ENCODE assay signal across 24 cellular contexts in the genomic region with DNA sequence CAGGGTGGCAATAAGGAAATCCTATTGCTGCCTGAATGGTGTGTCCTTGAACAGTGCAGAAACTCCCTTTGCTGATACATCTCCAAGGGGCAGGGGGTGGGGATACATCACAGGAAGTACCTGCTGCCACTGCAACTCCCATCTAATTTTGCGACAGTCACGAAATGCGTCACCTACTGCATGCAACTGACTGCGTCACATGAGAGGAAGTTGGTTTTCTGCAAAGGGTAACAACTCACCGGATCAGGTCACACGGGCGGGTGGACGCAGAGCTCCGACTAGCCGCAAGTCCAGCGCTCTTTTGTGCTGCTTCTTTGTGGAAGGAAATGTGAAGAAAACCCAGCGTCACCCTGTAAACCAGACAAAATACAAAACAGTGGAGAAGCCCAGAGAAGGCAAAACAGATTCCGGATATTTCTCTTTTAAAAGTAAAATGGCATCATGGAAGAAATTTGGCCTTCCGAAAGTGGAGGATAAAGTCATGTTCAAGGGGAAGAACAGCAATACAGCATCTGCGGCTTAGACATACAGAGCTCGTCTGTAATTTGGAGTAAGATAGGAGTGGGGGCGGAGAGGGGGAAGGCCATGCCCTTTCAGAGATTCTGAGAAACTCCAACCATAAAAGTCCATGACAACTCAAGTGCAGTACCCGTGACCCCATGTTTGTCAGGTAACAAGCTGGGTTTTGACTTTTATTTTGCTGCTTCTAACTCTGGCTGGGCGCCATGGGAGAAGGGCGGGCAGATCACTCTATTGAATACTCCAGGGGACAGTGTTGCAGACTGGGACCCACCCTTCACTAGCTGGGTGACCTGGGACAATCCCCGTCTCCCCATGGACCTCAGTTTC. TPM values are rescaled to one million over a fixed set of nuclear protein-coding genes. Genes with fewer than 3 reads are reported as not detected.
DNase-seq lines count a peak whose midpoint lies in the region; ATAC-seq and TF ChIP-seq lines count a peak whose summit lies in the region.
"Had no signal": no experiment of that assay in that cellular context is flagged by ENCODE, and none has a peak within 500 bp of the region (broad histone marks: within the 10 kb centered on the region; RNA-seq: fewer than 3 reads in every experiment).

No MANE protein-coding gene starts in this region.

- H3K9me3 Mint-ChIP-seq in WTC11, result no peaks in the 10 kb centered on the region; the same call in 1 of the 2 replicates
- H3K9me3 Mint-ChIP-seq in glutamatergic neuron (ENCODE audit: unreplicated experiment), result no peaks in the 10 kb centered on the region
- H3K9me3 Mint-ChIP-seq: CD4-positive, alpha-beta T cell; IgD-negative memory B cell had no signal

- ATAC-seq in WTC11 (no peak), mucosa of descending colon (peak; percentile 98), HG03520 (IDR thresholded peaks at IDR 0.05; ENCODE audit: unreplicated experiment) (no peak), GM18868 (IDR thresholded peaks at IDR 0.05; ENCODE audit: unreplicated experiment) (no peak)
- ATAC-seq: GM12878 had no signal

- H3K27me3 Mint-ChIP-seq in WTC11 (ENCODE audit: low read depth), result no peaks in the 10 kb centered on the region
- H3K27me3 Mint-ChIP-seq in glutamatergic neuron (ENCODE audit: unreplicated experiment), result peaks cover 4% of the 10 kb centered on the region
- H3K27me3 Mint-ChIP-seq: CD4-positive, alpha-beta T cell; IgD-negative memory B cell had no signal

- intact Hi-C loops in mucosa of descending colon (cut with DNase I, micrococcal nuclease), result no loop called here

- H3K36me3 ChIP-seq in mucosa of descending colon (ENCODE audit: low read depth), result peaks cover 2% of the 10 kb centered on the region

- DNase-seq in NCI-H2029 (lab: John Stamatoyannopoulos, UW) (peak; percentile 50), WTC11 (ENCODE audit: low spot score) (no peak), mucosa of descending colon (peak; percentile 78 to 91 (median 78)), glutamatergic neuron (no peak), NCI-H748 (lab: John Stamatoyannopoulos, UW; ENCODE audit: unreplicated experiment) (no peak)
- DNase-seq: CD4-positive, alpha-beta T cell; COR-L47; DND-41; GM23248; Karpas-422; NCI-H1417; NCI-H187; NCI-H2227 treated with DMSO at 0.1 percent for 48 hours; NCI-H510A; NCI-H748 treated with DMSO at 0.1 percent for 48 hours; PC-9; SIG-M5; SK-N-SH had no signal

- POLR2A ChIA-PET in WTC11 (lab: Charles Lee), result no interaction called here

- TF ChIP-seq CTCF in WTC11 (IDR thresholded peaks at IDR 0.05) (no peak), mucosa of descending colon (IDR thresholded peaks at IDR 0.05) (no peak), glutamatergic neuron (IDR thresholded peaks at IDR 0.05; ENCODE audit: partially characterized antibody, unreplicated experiment) (no peak)

- H3K27ac Mint-ChIP-seq in WTC11 (peak overlapping the region; percentile 26; the same call in 1 of the 2 replicates), glutamatergic neuron (ENCODE audit: unreplicated experiment) (no peak overlapping the region)
- H3K27ac Mint-ChIP-seq: CD4-positive, alpha-beta T cell; IgD-negative memory B cell had no signal

- H3K4me3 Mint-ChIP-seq in WTC11, result no peak overlapping the region
- H3K4me3 Mint-ChIP-seq in glutamatergic neuron (ENCODE audit: unreplicated experiment), result no peak overlapping the region
- H3K4me3 Mint-ChIP-seq: CD4-positive, alpha-beta T cell had no signal

- H3K4me1 ChIP-seq in mucosa of descending colon (ENCODE audit: low read depth), result no peaks in the 10 kb centered on the region

- no peaks in the 10 kb centered on the region for H3K9me3 ChIP-seq in mucosa of descending colon
- H3K9me3 ChIP-seq: HAP-1, SK-N-SH had no signal

- H3K36me3 Mint-ChIP-seq in WTC11 (peaks cover 2% of the 10 kb centered on the region), glutamatergic neuron (ENCODE audit: unreplicated experiment) (no peaks in the 10 kb centered on the region)

- peak overlapping the region; percentile 12 for H3K4me3 ChIP-seq in mucosa of descending colon
- H3K4me3 ChIP-seq: GM12878, GM23248, HAP-1, PC-9 had no signal

- CTCF ChIA-PET in WTC11 (lab: Charles Lee), result interaction anchor here (1.3 kb wide), 1 partner anchor 14 kb away, joined by 4 read pairs; no protein-coding TSS in a partner anchor

- H3K4me1 Mint-ChIP-seq in WTC11, result peaks cover 5% of the 10 kb centered on the region; the same call in 1 of the 2 replicates
- H3K4me1 Mint-ChIP-seq in glutamatergic neuron (ENCODE audit: low read depth, unreplicated experiment), result no peaks in the 10 kb centered on the region

TF ChIP-seq in WTC11, 78 proteins besides CTCF, POLR2A, EP300 and RAD21:
- no peak for TF ChIP-seq SP1 (CRISPR knock-in tag; conservative IDR thresholded peaks at IDR 0.05)
- TF ChIP-seq ZNF423 (CRISPR knock-in tag; IDR thresholded peaks at IDR 0.05), result no peak
- no peak for TF ChIP-seq ZNF232 (CRISPR knock-in tag; IDR thresholded peaks at IDR 0.05)
- TF ChIP-seq, protein P1, sequence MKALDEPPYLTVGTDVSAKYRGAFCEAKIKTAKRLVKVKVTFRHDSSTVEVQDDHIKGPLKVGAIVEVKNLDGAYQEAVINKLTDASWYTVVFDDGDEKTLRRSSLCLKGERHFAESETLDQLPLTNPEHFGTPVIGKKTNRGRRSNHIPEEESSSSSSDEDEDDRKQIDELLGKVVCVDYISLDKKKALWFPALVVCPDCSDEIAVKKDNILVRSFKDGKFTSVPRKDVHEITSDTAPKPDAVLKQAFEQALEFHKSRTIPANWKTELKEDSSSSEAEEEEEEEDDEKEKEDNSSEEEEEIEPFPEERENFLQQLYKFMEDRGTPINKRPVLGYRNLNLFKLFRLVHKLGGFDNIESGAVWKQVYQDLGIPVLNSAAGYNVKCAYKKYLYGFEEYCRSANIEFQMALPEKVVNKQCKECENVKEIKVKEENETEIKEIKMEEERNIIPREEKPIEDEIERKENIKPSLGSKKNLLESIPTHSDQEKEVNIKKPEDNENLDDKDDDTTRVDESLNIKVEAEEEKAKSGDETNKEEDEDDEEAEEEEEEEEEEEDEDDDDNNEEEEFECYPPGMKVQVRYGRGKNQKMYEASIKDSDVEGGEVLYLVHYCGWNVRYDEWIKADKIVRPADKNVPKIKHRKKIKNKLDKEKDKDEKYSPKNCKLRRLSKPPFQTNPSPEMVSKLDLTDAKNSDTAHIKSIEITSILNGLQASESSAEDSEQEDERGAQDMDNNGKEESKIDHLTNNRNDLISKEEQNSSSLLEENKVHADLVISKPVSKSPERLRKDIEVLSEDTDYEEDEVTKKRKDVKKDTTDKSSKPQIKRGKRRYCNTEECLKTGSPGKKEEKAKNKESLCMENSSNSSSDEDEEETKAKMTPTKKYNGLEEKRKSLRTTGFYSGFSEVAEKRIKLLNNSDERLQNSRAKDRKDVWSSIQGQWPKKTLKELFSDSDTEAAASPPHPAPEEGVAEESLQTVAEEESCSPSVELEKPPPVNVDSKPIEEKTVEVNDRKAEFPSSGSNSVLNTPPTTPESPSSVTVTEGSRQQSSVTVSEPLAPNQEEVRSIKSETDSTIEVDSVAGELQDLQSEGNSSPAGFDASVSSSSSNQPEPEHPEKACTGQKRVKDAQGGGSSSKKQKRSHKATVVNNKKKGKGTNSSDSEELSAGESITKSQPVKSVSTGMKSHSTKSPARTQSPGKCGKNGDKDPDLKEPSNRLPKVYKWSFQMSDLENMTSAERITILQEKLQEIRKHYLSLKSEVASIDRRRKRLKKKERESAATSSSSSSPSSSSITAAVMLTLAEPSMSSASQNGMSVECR (CRISPR knock-in tag; IDR thresholded peaks at IDR 0.05; ENCODE audit: borderline replicate concordance), result no peak
- no peak for TF ChIP-seq EMX1 (CRISPR knock-in tag; IDR thresholded peaks at IDR 0.05)
- TF ChIP-seq TP53 (CRISPR knock-in tag; IDR thresholded peaks at IDR 0.05), result no peak

RNA-seq across cellular contexts. Expression of a gene that starts 32.3 kb away (rescaled TPM):
- not detected in 3 replicates for total RNA-seq in WTC11 (2021)
- 10 to 100 TPM in 1 of 3 donors, 1 to 10 TPM in 2; 5.3 to 19.3 (median 6.5) TPM for total RNA-seq in mucosa of descending colon
- not detected for total RNA-seq in glutamatergic neuron (ENCODE audit: unreplicated experiment)
- total RNA-seq: GM12878, GM23248, MCF 10A had no signal

RNA-seq across cellular contexts. Expression of a gene that starts 39.5 kb away (rescaled TPM):
- total RNA-seq in WTC11 (2021) (4.7 to 6.0 TPM (median 4.7 TPM) in 3 replicates), mucosa of descending colon (100 to 1,000 TPM; 113 to 200 (median 186) TPM), glutamatergic neuron (ENCODE audit: unreplicated experiment) (not detected)

RNA-seq across cellular contexts. Expression of a gene that starts 55.4 kb away (rescaled TPM):
- total RNA-seq in WTC11 (2021), result not detected in 3 replicates
- total RNA-seq in mucosa of descending colon, result 1 to 10 TPM in 1 of 3 donors, under 1 TPM in 2; 0.16 to 1.6 (median 0.80) TPM
- not detected for total RNA-seq in glutamatergic neuron (ENCODE audit: unreplicated experiment)
- total RNA-seq: CD4-positive, alpha-beta T cell; GM12878; GM23248; MCF 10A; PC-9 had no signal

Comparison
In these comparisons a context has a peak if more than half of its experiments do, and no peak if none do; other contexts are left out.
1. DNase-seq: peak in NCI-H2029 (single experiment) and mucosa of descending colon (3 of 3); none in WTC11 (single experiment), glutamatergic neuron (single experiment) and NCI-H748 (single experiment).
2. RNA of a gene that starts 39.5 kb away (total RNA-seq): 113 to 200 TPM in mucosa of descending colon; 4.7 to 6.0 TPM in WTC11 and not detected in glutamatergic neuron (single experiment); every median in the first group is over 10 times any median in the second.